In genomic region chr12:103794814-103795213, GRCh38 we compare ENCODE assay signal across 25 cellular contexts. TPM values are rescaled to one million over a fixed set of nuclear protein-coding genes. Genes with fewer than 3 reads are reported as not detected.
DNase-seq lines count a peak whose midpoint lies in the region; ATAC-seq, FAIRE-seq and TF ChIP-seq lines count a peak whose summit lies in the region.
"Had no signal": no experiment of that assay in that cellular context is flagged by ENCODE, and none has a peak within 500 bp of the region (broad histone marks: within the 10 kb centered on the region; RNA-seq: fewer than 3 reads in every experiment).

No MANE protein-coding gene starts in this region.

- H3K36me3 ChIP-seq in bronchial epithelial cell (ENCODE audit: control insufficient read depth, insufficient read depth, low read length) (peaks cover 6% of the 10 kb centered on the region), trophoblast cell (ENCODE audit: control insufficient read depth in 1 of 2, insufficient read depth in 2 of 2, low read length in 2 of 2) (peaks cover 1 to 8% of the 10 kb centered on the region in 2 experiments)

- H3K4me3 Mint-ChIP-seq in activated naive CD8-positive, alpha-beta T cell treated with anti-CD3 and anti-CD28 coated beads, Interleukin-2, amount 10 ng/mL, durations not matched to agents 7 days and 5 days, result no peak overlapping the region
- H3K4me3 Mint-ChIP-seq in activated naive CD8-positive, alpha-beta T cell treated with anti-CD3 and anti-CD28 coated beads, Interleukin-2, amount 50 U/mL, for 24 hours, result no peak overlapping the region
- no peak overlapping the region for H3K4me3 Mint-ChIP-seq in activated CD4-positive, alpha-beta T cell treated with anti-CD3 and anti-CD28 coated beads, Interleukin-2, amount 10 ng/mL, durations not matched to agents 24 days and 14 days
- H3K4me3 Mint-ChIP-seq: CD4-positive, CD25-positive, alpha-beta regulatory T cell had no signal

- intact Hi-C loops in activated CD4-positive, alpha-beta T cell treated with anti-CD3 and anti-CD28 coated beads, Interleukin-2, amount 10 ng/mL, durations not matched to agents 24 days and 14 days (cut with micrococcal nuclease), result no loop called here

- no peak overlapping the region for H2BK120ac ChIP-seq in trophoblast cell (ENCODE audit: insufficient read depth, low read length, poor library complexity)

- no peaks in the 10 kb centered on the region for H3K79me2 ChIP-seq in trophoblast cell (ENCODE audit: control insufficient read depth, insufficient read depth, low read length, poor library complexity)

- no peak overlapping the region for H2BK5ac ChIP-seq in trophoblast cell (ENCODE audit: low read depth, low read length, poor library complexity)

- H3K9ac ChIP-seq in trophoblast cell (ENCODE audit: low read length), result no peak overlapping the region
- H3K9ac ChIP-seq: BLaER1, GM23248, KMS-11 had no signal

- WGBS in trophoblast cell (ENCODE audit: extremely low coverage, insufficient coverage, insufficient read length), result no CpG with 5 or more reads among the region's 1 CpG

- POLR2A ChIA-PET in activated naive CD8-positive, alpha-beta T cell treated with anti-CD3 and anti-CD28 coated beads, Interleukin-2, amount 10 ng/mL, durations not matched to agents 7 days and 5 days (lab: Charles Lee), result no interaction called here

- FAIRE-seq in bronchial epithelial cell (lab: Jason Lieb, UNC), result peak; percentile 32
- FAIRE-seq: GM18507 had no signal

- H3K27ac Mint-ChIP-seq in activated naive CD8-positive, alpha-beta T cell treated with anti-CD3 and anti-CD28 coated beads, Interleukin-2, amount 10 ng/mL, durations not matched to agents 7 days and 5 days, result no peak overlapping the region
- no peak overlapping the region for H3K27ac Mint-ChIP-seq in activated naive CD8-positive, alpha-beta T cell treated with anti-CD3 and anti-CD28 coated beads, Interleukin-2, amount 50 U/mL, for 24 hours
- no peak overlapping the region for H3K27ac Mint-ChIP-seq in activated CD4-positive, alpha-beta T cell treated with anti-CD3 and anti-CD28 coated beads, Interleukin-2, amount 10 ng/mL, durations not matched to agents 24 days and 14 days

- no peak for DNase-seq in activated naive CD8-positive, alpha-beta T cell treated with anti-CD3 and anti-CD28 coated beads, Interleukin-2, amount 10 ng/mL, durations not matched to agents 7 days and 5 days
- DNase-seq in activated naive CD8-positive, alpha-beta T cell treated with anti-CD3 and anti-CD28 coated beads, Interleukin-2, amount 50 U/mL, for 24 hours, result no peak
- DNase-seq in ELF-1 (ENCODE audit: low read depth, low spot score) (peak; percentile 21), bronchial epithelial cell (ENCODE audit: low read depth) (no peak), trophoblast cell (no peak)
- DNase-seq in activated CD4-positive, alpha-beta T cell treated with anti-CD3 and anti-CD28 coated beads, Interleukin-2, amount 10 ng/mL, durations not matched to agents 24 days and 14 days, result no peak
- no peak for DNase-seq in stimulated activated naive CD4-positive, alpha-beta T cell treated with Interleukin-2 at 50 U/mL for 16 hours (lab: John Stamatoyannopoulos, UW)
- DNase-seq: CD4-positive, CD25-positive, alpha-beta regulatory T cell; DMS153; GM23248; IMR-90; MM.1S; NCI-H1694; NCI-H2029 treated with DMSO at 0.1 percent for 48 hours; NCI-H2171; NCI-H226; NCI-H524; NCI-H748 treated with DMSO at 0.1 percent for 48 hours; NK-92 treated with Interleukin-12 subunit alpha and Interleukin-12 subunit beta, amount 100 ng/mL, for 24 hours; PC-3 had no signal

- no peak overlapping the region for H2AK5ac ChIP-seq in trophoblast cell (ENCODE audit: low read length)

- H3K4me2 ChIP-seq in trophoblast cell (ENCODE audit: low read length), result no peak overlapping the region
- H3K4me2 ChIP-seq: BLaER1, KMS-11 had no signal

- H3K36me3 Mint-ChIP-seq in activated naive CD8-positive, alpha-beta T cell treated with anti-CD3 and anti-CD28 coated beads, Interleukin-2, amount 10 ng/mL, durations not matched to agents 7 days and 5 days, result peaks cover 12% of the 10 kb centered on the region
- H3K36me3 Mint-ChIP-seq in activated naive CD8-positive, alpha-beta T cell treated with anti-CD3 and anti-CD28 coated beads, Interleukin-2, amount 50 U/mL, for 24 hours (ENCODE audit: low read depth), result peaks cover 34% of the 10 kb centered on the region
- H3K36me3 Mint-ChIP-seq in activated CD4-positive, alpha-beta T cell treated with anti-CD3 and anti-CD28 coated beads, Interleukin-2, amount 10 ng/mL, durations not matched to agents 24 days and 14 days (ENCODE audit: low read depth), result peaks cover 8% of the 10 kb centered on the region

- no peak overlapping the region for H3K18ac ChIP-seq in trophoblast cell (ENCODE audit: low read length)

- H3K14ac ChIP-seq in trophoblast cell (ENCODE audit: low read length), result no peak overlapping the region

- H3K4ac ChIP-seq in trophoblast cell (ENCODE audit: low read depth, low read length), result no peak overlapping the region

- no peaks in the 10 kb centered on the region for H3K9me3 ChIP-seq in trophoblast cell (ENCODE audit: insufficient read depth, low read depth, low read length)
- H3K9me3 ChIP-seq: BLaER1, HAP-1, SJSA1 had no signal

- no peak for TF ChIP-seq CTCF in bronchial epithelial cell (IDR thresholded peaks at IDR 0.05; ENCODE audit: insufficient read depth, low read length, severe bottlenecking)

- H2AFZ ChIP-seq in trophoblast cell (ENCODE audit: insufficient read depth, low read length, poor library complexity), result no peak overlapping the region
- H2AFZ ChIP-seq: GM23248 had no signal

- H2BK12ac ChIP-seq in trophoblast cell (ENCODE audit: low read length), result no peak overlapping the region

- H3K4me1 Mint-ChIP-seq in activated naive CD8-positive, alpha-beta T cell treated with anti-CD3 and anti-CD28 coated beads, Interleukin-2, amount 10 ng/mL, durations not matched to agents 7 days and 5 days, result peaks cover 10% of the 10 kb centered on the region
- no peaks in the 10 kb centered on the region for H3K4me1 Mint-ChIP-seq in activated naive CD8-positive, alpha-beta T cell treated with anti-CD3 and anti-CD28 coated beads, Interleukin-2, amount 50 U/mL, for 24 hours
- H3K4me1 Mint-ChIP-seq in activated CD4-positive, alpha-beta T cell treated with anti-CD3 and anti-CD28 coated beads, Interleukin-2, amount 10 ng/mL, durations not matched to agents 24 days and 14 days, result peaks cover 1% of the 10 kb centered on the region
- H3K4me1 Mint-ChIP-seq: CD4-positive, CD25-positive, alpha-beta regulatory T cell had no signal

- H3K4me3 ChIP-seq in bronchial epithelial cell (ENCODE audit: low read depth, low read length), result no peak overlapping the region
- H3K4me3 ChIP-seq in trophoblast cell (ENCODE audit: low read depth, low read length), result no peak overlapping the region
- H3K4me3 ChIP-seq: BLaER1, GM23248, HAP-1, SJSA1 had no signal

- peaks cover 11% of the 10 kb centered on the region for H3K79me1 ChIP-seq in trophoblast cell (ENCODE audit: low read length)

- H3K27me3 ChIP-seq in bronchial epithelial cell (ENCODE audit: control insufficient read depth, insufficient read depth, low read length) (no peaks in the 10 kb centered on the region), trophoblast cell (ENCODE audit: insufficient read depth, low read length) (no peaks in the 10 kb centered on the region)
- H3K27me3 ChIP-seq: BLaER1, SJSA1 had no signal

- H3K23ac ChIP-seq in trophoblast cell (ENCODE audit: low read length), result no peak overlapping the region

- H4K91ac ChIP-seq in trophoblast cell (ENCODE audit: low read depth, low read length), result no peak overlapping the region

- H3K27me3 Mint-ChIP-seq in activated naive CD8-positive, alpha-beta T cell treated with anti-CD3 and anti-CD28 coated beads, Interleukin-2, amount 10 ng/mL, durations not matched to agents 7 days and 5 days, result no peaks in the 10 kb centered on the region
- no peaks in the 10 kb centered on the region for H3K27me3 Mint-ChIP-seq in activated naive CD8-positive, alpha-beta T cell treated with anti-CD3 and anti-CD28 coated beads, Interleukin-2, amount 50 U/mL, for 24 hours
- no peaks in the 10 kb centered on the region for H3K27me3 Mint-ChIP-seq in activated CD4-positive, alpha-beta T cell treated with anti-CD3 and anti-CD28 coated beads, Interleukin-2, amount 10 ng/mL, durations not matched to agents 24 days and 14 days
- H3K27me3 Mint-ChIP-seq: CD4-positive, CD25-positive, alpha-beta regulatory T cell had no signal

- no peak overlapping the region for H4K8ac ChIP-seq in trophoblast cell (ENCODE audit: low read depth, low read length)

- H3K4me1 ChIP-seq in trophoblast cell (ENCODE audit: control insufficient read depth in 1 of 2, insufficient read depth in 2 of 2, low read length in 2 of 2), result peaks cover 20 to 29% of the 10 kb centered on the region in 2 experiments
- H3K4me1 ChIP-seq: HAP-1, SJSA1 had no signal

- no peak overlapping the region for H4K12ac ChIP-seq in trophoblast cell (ENCODE audit: low read depth, low read length)

- H3K27ac ChIP-seq in trophoblast cell (ENCODE audit: low read depth, low read length), result peak overlapping the region; percentile 9
- H3K27ac ChIP-seq: BLaER1, GM23248, KMS-11, SJSA1 had no signal

- H3K9me3 Mint-ChIP-seq in activated naive CD8-positive, alpha-beta T cell treated with anti-CD3 and anti-CD28 coated beads, Interleukin-2, amount 10 ng/mL, durations not matched to agents 7 days and 5 days, result no peaks in the 10 kb centered on the region
- H3K9me3 Mint-ChIP-seq in activated naive CD8-positive, alpha-beta T cell treated with anti-CD3 and anti-CD28 coated beads, Interleukin-2, amount 50 U/mL, for 24 hours, result no peaks in the 10 kb centered on the region
- no peaks in the 10 kb centered on the region for H3K9me3 Mint-ChIP-seq in activated CD4-positive, alpha-beta T cell treated with anti-CD3 and anti-CD28 coated beads, Interleukin-2, amount 10 ng/mL, durations not matched to agents 24 days and 14 days
- H3K9me3 Mint-ChIP-seq: CD4-positive, CD25-positive, alpha-beta regulatory T cell had no signal

- ATAC-seq in activated naive CD8-positive, alpha-beta T cell treated with anti-CD3 and anti-CD28 coated beads, Interleukin-2, amount 10 ng/mL, durations not matched to agents 7 days and 5 days (ENCODE audit: low read depth), result peak; percentile 42
- ATAC-seq in activated naive CD8-positive, alpha-beta T cell treated with anti-CD3 and anti-CD28 coated beads, Interleukin-2, amount 50 U/mL, for 24 hours, result no peak
- ATAC-seq: PC-3 had no signal

RNA-seq across cellular contexts. Expression of gene NT5DC3, which starts 46.2 kb away (rescaled TPM):
- 1 to 10 TPM; 3.4 to 4.1 TPM for total RNA-seq in activated naive CD8-positive, alpha-beta T cell treated with anti-CD3 and anti-CD28 coated beads, Interleukin-2, amount 10 ng/mL, durations not matched to agents 7 days and 5 days
- 4.9 and 6.6 TPM in 2 replicates for total RNA-seq in bronchial epithelial cell
- 5.9 and 6.1 TPM in 2 replicates for polyA plus RNA-seq in trophoblast cell (2013)
- 12.3 and 14.9 TPM in 2 replicates for total RNA-seq in activated CD4-positive, alpha-beta T cell treated with anti-CD3 and anti-CD28 coated beads, Interleukin-2, amount 10 ng/mL, durations not matched to agents 24 days and 14 days
